In the genomic region with DNA sequence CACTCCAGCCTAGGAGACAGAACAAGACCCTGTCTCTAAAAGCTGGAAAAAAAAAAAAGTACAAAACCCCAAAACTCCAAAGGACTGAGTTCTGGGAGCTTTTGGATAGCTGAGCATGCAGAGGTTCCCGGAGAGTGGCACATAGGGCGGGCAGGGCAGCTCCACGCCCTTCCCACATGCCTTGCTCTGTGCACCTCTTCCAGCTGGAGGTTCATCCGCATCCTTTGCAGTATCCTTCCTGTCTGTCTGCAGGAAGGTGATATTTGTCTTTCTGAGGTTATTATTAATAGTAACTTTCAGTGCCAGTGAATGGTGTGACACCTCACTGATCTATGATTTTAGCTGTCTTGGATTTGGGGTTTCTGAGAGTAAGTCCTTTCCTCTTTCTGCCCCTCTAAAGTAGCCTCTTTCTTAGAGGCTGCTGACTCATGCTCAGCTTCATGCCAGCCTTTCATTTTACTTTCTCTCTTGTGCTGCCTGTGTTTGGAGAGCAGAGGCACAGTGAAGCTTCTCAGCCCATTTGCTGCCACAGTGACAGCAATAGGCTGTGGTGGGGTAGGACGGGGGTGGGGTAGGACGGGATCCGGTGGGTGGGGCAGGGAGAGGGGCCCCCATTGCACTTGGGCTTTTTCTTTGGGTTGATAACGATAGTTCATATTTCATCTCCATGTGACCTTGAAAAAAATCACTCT, we compare ENCODE assay signal across 9 cellular contexts.
DNase-seq lines count a peak whose midpoint lies in the region; ATAC-seq and TF ChIP-seq lines count a peak whose summit lies in the region.
"Had no signal": no experiment of that assay in that cellular context is flagged by ENCODE, and none has a peak within 500 bp of the region (broad histone marks: within the 10 kb centered on the region; RNA-seq: fewer than 3 reads in every experiment).

No MANE protein-coding gene starts in this region.

- H3K9ac ChIP-seq in HUES48 (ENCODE audit: low read depth, low read length), result no peak overlapping the region

- peaks cover 5% of the 10 kb centered on the region; the same call in 1 of the 2 replicates for H3K36me3 ChIP-seq in HUES48 (ENCODE audit: control insufficient read depth, insufficient read depth, low read length)
- no peaks in the 10 kb centered on the region for H3K36me3 ChIP-seq in gastrocnemius medialis

- H3K27me3 Mint-ChIP-seq in brain, result no peaks in the 10 kb centered on the region
- peaks cover 3% of the 10 kb centered on the region for H3K27me3 Mint-ChIP-seq in nephron progenitor cell (ENCODE audit: low read depth, poor library complexity)

- no peak overlapping the region for H3K4me3 Mint-ChIP-seq in brain
- no peak overlapping the region for H3K4me3 Mint-ChIP-seq in nephron progenitor cell

- H3K27me3 ChIP-seq in HUES48 (ENCODE audit: control insufficient read depth, insufficient read depth, low read length) (no peaks in the 10 kb centered on the region), gastrocnemius medialis (no peaks in the 10 kb centered on the region)

- in situ Hi-C loops in gastrocnemius medialis (cut with MboI; ENCODE audit: low sequenced_read_pairs in 4 of 4), result no loop called here

- H3K4me3 ChIP-seq in HUES48 (ENCODE audit: low read depth, low read length), result no peak overlapping the region
- no peak overlapping the region for H3K4me3 ChIP-seq in gastrocnemius medialis

- H3K4me1 ChIP-seq in HUES48 (ENCODE audit: control insufficient read depth, insufficient read depth, low read length), result peaks cover 6% of the 10 kb centered on the region
- peaks cover 7 to 9% of the 10 kb centered on the region in 2 donors for H3K4me1 ChIP-seq in gastrocnemius medialis

- H3K9me3 Mint-ChIP-seq in brain (no peaks in the 10 kb centered on the region), nephron progenitor cell (no peaks in the 10 kb centered on the region)

- peaks cover 61% of the 10 kb centered on the region for H3K4me1 Mint-ChIP-seq in brain
- H3K4me1 Mint-ChIP-seq in nephron progenitor cell, result peaks cover 44% of the 10 kb centered on the region

- H3K36me3 Mint-ChIP-seq in brain, result peaks cover 16% of the 10 kb centered on the region
- peaks cover 14% of the 10 kb centered on the region for H3K36me3 Mint-ChIP-seq in nephron progenitor cell (ENCODE audit: low read depth)

- H3K9me3 ChIP-seq in HUES48 (ENCODE audit: control insufficient read depth, insufficient read depth, low read length) (no peaks in the 10 kb centered on the region), gastrocnemius medialis (no peaks in the 10 kb centered on the region)

- H3K27ac Mint-ChIP-seq in brain (peak overlapping the region; percentile 68 to 91 (median 84)), nephron progenitor cell (peak overlapping the region; percentile 80)

- DNase-seq in GM03348 (ENCODE audit: low spot score) (peak; percentile 65), nephron progenitor cell (no peak), gastrocnemius medialis (no peak)
- DNase-seq in stimulated activated CD4-positive, alpha-beta T cell treated with anti-CD3 and anti-CD28 coated beads, Interleukin-2, amount 100 ng/mL, for 48 hours, result no peak

- TF ChIP-seq POLR2A in gastrocnemius medialis (IDR thresholded peaks at IDR 0.05), result no peak

- H3K27ac ChIP-seq in HUES48 (ENCODE audit: low read depth, low read length), result peak overlapping the region; percentile 14
- no peak overlapping the region for H3K27ac ChIP-seq in gastrocnemius medialis
- H3K27ac ChIP-seq: VCaP had no signal

- intact Hi-C loops in gastrocnemius medialis (cut with DNase I; ENCODE audit: low total_unique reads), result no loop called here

- ATAC-seq in GM21360 (IDR thresholded peaks at IDR 0.05; ENCODE audit: unreplicated experiment) (no peak), GM21825 (IDR thresholded peaks at IDR 0.05; ENCODE audit: unreplicated experiment) (no peak), gastrocnemius medialis (no peak)

- TF ChIP-seq CTCF in brain (conservative IDR thresholded peaks at IDR 0.05), result no peak
- TF ChIP-seq CTCF in nephron progenitor cell (IDR thresholded peaks at IDR 0.05), result no peak
- TF ChIP-seq CTCF in gastrocnemius medialis (IDR thresholded peaks at IDR 0.05 in 4 of 5, conservative IDR thresholded peaks at IDR 0.05 in 1 of 5), result no peak
